Comparison of ENCODE assay signal across 9 cellular contexts in the genomic region with DNA sequence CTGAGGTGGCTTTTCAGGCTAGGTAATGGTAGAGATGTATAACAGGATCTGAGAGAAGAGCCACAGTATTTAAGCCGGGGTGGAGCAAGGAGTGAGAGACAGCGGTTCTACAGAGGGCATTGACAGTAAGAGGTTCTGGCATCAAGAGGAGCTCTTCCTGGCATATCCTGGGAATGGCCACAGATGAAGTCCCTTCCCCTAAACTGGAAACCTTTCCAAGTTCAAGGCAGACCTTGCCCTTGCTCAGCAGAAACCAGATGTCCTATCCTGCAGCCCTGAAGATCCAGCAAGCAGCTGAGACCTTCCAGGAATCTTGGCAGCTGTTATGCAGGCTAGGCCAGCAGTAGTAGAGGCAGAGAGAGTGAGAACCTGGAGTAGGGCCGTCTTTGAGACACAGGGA. TPM values are rescaled to one million over a fixed set of nuclear protein-coding genes. Genes with fewer than 3 reads are reported as not detected.
"Had no signal": no experiment of that assay in that cellular context is flagged by ENCODE, and none has a peak within 500 bp of the region (broad histone marks: within the 10 kb centered on the region; RNA-seq: fewer than 3 reads in every experiment).

No MANE protein-coding gene starts in this region.

- FAIRE-seq: G401.6, GM12878, GM12891, GM12892, GM18507, GM19239 had no signal

- ATAC-seq: GM12878 had no signal

- H3K4me3 ChIP-seq: GM12878 had no signal

- DNase-seq: GDM1, GF-D8 had no signal

RNA-seq across cellular contexts. Expression of a gene that starts 18.1 kb away (rescaled TPM):
- total RNA-seq: G401 had no signal
- polyA plus RNA-seq: GM12878 had no signal

RNA-seq across cellular contexts. Expression of a gene that starts 21.2 kb away (rescaled TPM):
- total RNA-seq: G401 had no signal
- polyA plus RNA-seq: GM12878 had no signal

RNA-seq across cellular contexts. Expression of a gene that starts 50.6 kb away (rescaled TPM):
- total RNA-seq: G401 had no signal
- polyA plus RNA-seq: GM12878 had no signal
